Comparison of ENCODE assay signal across 16 cellular contexts in genomic region chr15:90019611-90020010, GRCh38. TPM values are rescaled to one million over a fixed set of nuclear protein-coding genes. Genes with fewer than 3 reads are reported as not detected.
DNase-seq lines count a peak whose midpoint lies in the region; ATAC-seq and TF ChIP-seq lines count a peak whose summit lies in the region.
"Had no signal": no experiment of that assay in that cellular context is flagged by ENCODE, and none has a peak within 500 bp of the region (broad histone marks: within the 10 kb centered on the region; RNA-seq: fewer than 3 reads in every experiment).

No MANE protein-coding gene starts in this region.

- H3K4me1 Mint-ChIP-seq in endodermal cell: peaks cover 18% of the 10 kb centered on the region
- H3K4me1 Mint-ChIP-seq in activated CD8-positive, alpha-beta T cell treated with anti-CD3 and anti-CD28 coated beads for 36 hours (ENCODE audit: low read depth): peaks cover 15% of the 10 kb centered on the region

- no peak overlapping the region for H3K27ac Mint-ChIP-seq in endodermal cell
- H3K27ac Mint-ChIP-seq in activated CD8-positive, alpha-beta T cell treated with anti-CD3 and anti-CD28 coated beads for 36 hours: no peak overlapping the region
- H3K27ac Mint-ChIP-seq: activated T-helper 2 cell treated with anti-CD3 and anti-CD28 coated beads, Interferon-gamma antibody, Interleukin-2, Interleukin-4, amounts not matched to agents 10 μg/mL and 5 μg/mL and 100 μg/mL, durations not matched to agents 14 hours and 24 hours and 36 hours had no signal

- H3K36me3 ChIP-seq in heart right ventricle (no peaks in the 10 kb centered on the region), endodermal cell (ENCODE audit: control insufficient read depth, insufficient read depth, low read length) (no peaks in the 10 kb centered on the region), mucosa of rectum (ENCODE audit: control insufficient read depth in 2 of 2, insufficient read depth in 2 of 2, low read length in 2 of 2) (peaks cover 0 to 2% of the 10 kb centered on the region in 2 donors), tibial nerve (no peaks in the 10 kb centered on the region)
- H3K36me3 ChIP-seq: uterus had no signal

- H3K27me3 Mint-ChIP-seq in endodermal cell (ENCODE audit: insufficient read depth): no peaks in the 10 kb centered on the region
- no peaks in the 10 kb centered on the region for H3K27me3 Mint-ChIP-seq in activated CD8-positive, alpha-beta T cell treated with anti-CD3 and anti-CD28 coated beads for 36 hours

- 61 to 66% methylated on average over 8 of the region's 8 CpGs for WGBS in heart right ventricle, 2 donors
- 79 to 80% methylated on average over 6 to 8 of the region's 8 CpGs for WGBS in endodermal cell (ENCODE audit: insufficient coverage in 1 of 2, insufficient read length in 1 of 2), 2 experiments
- 65 to 86% methylated on average over 8 of the region's 8 CpGs for WGBS in tibial nerve, 2 donors

- H3K4me1 ChIP-seq in heart right ventricle (peaks cover 0 to 57% (median 20%) of the 10 kb centered on the region in 9 donors), endodermal cell (ENCODE audit: control insufficient read depth, insufficient read depth, low read length) (peaks cover 13% of the 10 kb centered on the region), mucosa of rectum (ENCODE audit: control insufficient read depth in 2 of 2, insufficient read depth in 2 of 2, low read length in 2 of 2) (peaks cover 13 to 28% of the 10 kb centered on the region in 2 donors), tibial nerve (peaks cover 0 to 23% (median 4%) of the 10 kb centered on the region in 4 donors)
- H3K4me1 ChIP-seq: uterus had no signal

- H3K9me3 Mint-ChIP-seq in endodermal cell: no peaks in the 10 kb centered on the region
- H3K9me3 Mint-ChIP-seq in activated CD8-positive, alpha-beta T cell treated with anti-CD3 and anti-CD28 coated beads for 36 hours: no peaks in the 10 kb centered on the region
- H3K9me3 Mint-ChIP-seq: activated T-helper 2 cell treated with anti-CD3 and anti-CD28 coated beads, Interferon-gamma antibody, Interleukin-2, Interleukin-4, amounts not matched to agents 10 μg/mL and 5 μg/mL and 100 μg/mL, durations not matched to agents 14 hours and 24 hours and 36 hours had no signal

- peaks cover 5% of the 10 kb centered on the region for H3K36me3 Mint-ChIP-seq in endodermal cell (ENCODE audit: low read depth)
- no peaks in the 10 kb centered on the region for H3K36me3 Mint-ChIP-seq in activated CD8-positive, alpha-beta T cell treated with anti-CD3 and anti-CD28 coated beads for 36 hours (ENCODE audit: low read depth)

- H3K9ac ChIP-seq in endodermal cell (ENCODE audit: extremely low read depth, low read length, poor library complexity, severe bottlenecking) (no peak overlapping the region), mucosa of rectum (ENCODE audit: low read depth in 1 of 2, low read length in 2 of 2) (no peak overlapping the region)

- no peak for TF ChIP-seq POLR2A in tibial nerve (IDR thresholded peaks at IDR 0.05)

- peak in 5 of 8 donors; percentile 10 to 27 (median 11) for ATAC-seq in heart right ventricle
- ATAC-seq in Right ventricle myocardium superior (ENCODE audit: poor library complexity): no peak
- no peak for ATAC-seq in HG02763 (IDR thresholded peaks at IDR 0.05; ENCODE audit: unreplicated experiment)
- ATAC-seq in activated CD8-positive, alpha-beta T cell treated with anti-CD3 and anti-CD28 coated beads for 36 hours: no peak
- ATAC-seq: HCT116 had no signal

- DNase-seq in heart right ventricle (no peak), Right ventricle myocardium superior (no peak), endodermal cell (peak; percentile 46), tibial nerve (ENCODE audit: low spot score in 2 of 2) (no peak), DMS153 (lab: John Stamatoyannopoulos, UW) (no peak)
- DNase-seq in activated CD8-positive, alpha-beta T cell treated with anti-CD3 and anti-CD28 coated beads for 36 hours: no peak
- DNase-seq: activated CD4-positive, alpha-beta T cell treated with anti-CD3 and anti-CD28 coated beads, Interleukin-2, amount 50 U/mL, for 1 hour; EL; IMR-90; NCI-H2081 treated with DMSO at 0.1 percent for 48 hours; NCI-H526; uterus had no signal

- H3K9me3 ChIP-seq in heart right ventricle (no peaks in the 10 kb centered on the region), endodermal cell (ENCODE audit: control insufficient read depth, low read length) (no peaks in the 10 kb centered on the region), mucosa of rectum (ENCODE audit: control insufficient read depth in 2 of 2, low read length in 2 of 2) (no peaks in the 10 kb centered on the region), tibial nerve (no peaks in the 10 kb centered on the region)
- H3K9me3 ChIP-seq: uterus had no signal

- POLR2A ChIA-PET in activated CD8-positive, alpha-beta T cell treated with anti-CD3 and anti-CD28 coated beads for 36 hours (lab: Charles Lee): interaction anchor here (1.4 kb wide), 1 partner anchor 17 kb away, joined by 3 read pairs; no protein-coding TSS in a partner anchor

- CTCF ChIA-PET in activated CD8-positive, alpha-beta T cell treated with anti-CD3 and anti-CD28 coated beads for 36 hours (lab: Charles Lee): interaction anchor here (2.5 kb wide), 1 partner anchor 12 kb away, joined by 6 read pairs; no protein-coding TSS in a partner anchor

- TF ChIP-seq CTCF in heart right ventricle (IDR thresholded peaks at IDR 0.05) (no peak), endodermal cell (conservative IDR thresholded peaks at IDR 0.05) (no peak), tibial nerve (IDR thresholded peaks at IDR 0.05) (no peak)
- no peak for TF ChIP-seq CTCF in activated CD8-positive, alpha-beta T cell treated with anti-CD3 and anti-CD28 coated beads for 36 hours (IDR thresholded peaks at IDR 0.05)

- H3K27ac ChIP-seq in heart right ventricle (peak overlapping the region; percentile 44 to 94 (median 74)), endodermal cell (ENCODE audit: low read depth, low read length) (no peak overlapping the region), mucosa of rectum (ENCODE audit: low read depth in 2 of 2, low read length in 2 of 2) (peak overlapping the region; percentile 51 to 75), tibial nerve (peak overlapping the region in 3 of 4 donors; percentile 35 to 67 (median 48))

- no peak for TF ChIP-seq EP300 in tibial nerve (IDR thresholded peaks at IDR 0.05)

- intact Hi-C loops in heart right ventricle (cut with DNase I): no loop called here
- intact Hi-C loops in Right ventricle myocardium superior (cut with DNase I): no loop called here
- intact Hi-C loops in activated CD8-positive, alpha-beta T cell treated with anti-CD3 and anti-CD28 coated beads for 36 hours (cut with micrococcal nuclease): no loop called here

- H3K27me3 ChIP-seq in heart right ventricle (no peaks in the 10 kb centered on the region), endodermal cell (ENCODE audit: control insufficient read depth, insufficient read depth, low read length, poor library complexity, severe bottlenecking) (no peaks in the 10 kb centered on the region), mucosa of rectum (ENCODE audit: control insufficient read depth in 2 of 2, insufficient read depth in 2 of 2, low read length in 2 of 2) (no peaks in the 10 kb centered on the region), tibial nerve (no peaks in the 10 kb centered on the region)
- H3K27me3 ChIP-seq: uterus had no signal

- H3K4me3 ChIP-seq in heart right ventricle (peak overlapping the region in 2 of 10 donors; percentile 5 to 8), endodermal cell (ENCODE audit: low read length) (no peak overlapping the region), mucosa of rectum (ENCODE audit: low read length in 2 of 2) (no peak overlapping the region), tibial nerve (no peak overlapping the region)
- H3K4me3 ChIP-seq: uterus had no signal

- no peak overlapping the region for H3K4me3 Mint-ChIP-seq in endodermal cell
- H3K4me3 Mint-ChIP-seq in activated CD8-positive, alpha-beta T cell treated with anti-CD3 and anti-CD28 coated beads for 36 hours: no peak overlapping the region

RNA-seq across cellular contexts. Expression of gene ZNF710, which starts 18.5 kb away (rescaled TPM):
- total RNA-seq in heart right ventricle (10 to 100 TPM in 1 of 10 donors, 1 to 10 TPM in 9; 2.8 to 19.8 (median 3.9) TPM), Right ventricle myocardium superior (4.9 TPM), endodermal cell (10 to 100 TPM; 31.8 to 39.1 TPM), tibial nerve (10 to 100 TPM in 3 of 4 donors, 1 to 10 TPM in 1; 9.0 to 15.6 (median 11.2) TPM)
- polyA plus RNA-seq in heart right ventricle: 10 to 100 TPM in 1 of 2 donors, 1 to 10 TPM in 1; 3.3 to 11.0 TPM
- 37.1 TPM for polyA plus RNA-seq in endodermal cell (2013, experiment 1 of 2)
- 33.8 TPM for polyA plus RNA-seq in endodermal cell (2013, experiment 2 of 2)
- total RNA-seq in activated CD8-positive, alpha-beta T cell treated with anti-CD3 and anti-CD28 coated beads for 36 hours: 10 to 100 TPM; 15.2 to 17.2 TPM

Comparison
In these comparisons a context has a peak if more than half of its experiments do, and no peak if none do; other contexts are left out.
1. ATAC-seq: peak in heart right ventricle (5 of 8); none in Right ventricle myocardium superior (single experiment), HG02763 (single experiment) and activated CD8-positive, alpha-beta T cell treated with anti-CD3 and anti-CD28 coated beads for 36 hours (single experiment).